Comparison of ENCODE assay signal across 9 cellular contexts in genomic region chr12:66188584-66189475, GRCh38. TPM values are rescaled to one million over a fixed set of nuclear protein-coding genes. Genes with fewer than 3 reads are reported as not detected.
A peak's percentile ranks its signal among the peaks of the same experiment; 100 is the strongest.
DNase-seq lines count a peak whose midpoint lies in the region; ATAC-seq and TF ChIP-seq lines count a peak whose summit lies in the region.
"Had no signal": no experiment of that assay in that cellular context is flagged by ENCODE, and none has a peak within 500 bp of the region (broad histone marks: within the 10 kb centered on the region; RNA-seq: fewer than 3 reads in every experiment).

IRAK3 (plus strand) TSS chr12:66189214; CDS start chr12:66189300, 86 bp downstream.

- peaks cover 17% of the 10 kb centered on the region in 2 donors for H3K36me3 Mint-ChIP-seq in activated naive CD4-positive, alpha-beta T cell treated with anti-CD3 and anti-CD28 coated beads, Interleukin-2, amount 50 U/mL, for 72 hours

- H3K36me3 ChIP-seq in heart left ventricle, result no peaks in the 10 kb centered on the region

- H3K4me1 ChIP-seq in heart left ventricle, result peaks cover 0 to 52% (median 7%) of the 10 kb centered on the region in 12 donors

- H3K9me3 Mint-ChIP-seq in activated naive CD4-positive, alpha-beta T cell treated with anti-CD3 and anti-CD28 coated beads, Interleukin-2, amount 50 U/mL, for 72 hours, result peaks cover 0 to 6% of the 10 kb centered on the region in 2 donors

- H3K9me3 ChIP-seq in heart left ventricle, result no peaks in the 10 kb centered on the region

- H3K27ac Mint-ChIP-seq in activated naive CD4-positive, alpha-beta T cell treated with anti-CD3 and anti-CD28 coated beads, Interleukin-2, amount 50 U/mL, for 72 hours, result no peak within 1 kb of the TSS

- peak within 1 kb of the TSS; percentile 40 to 75 (median 65) for H3K4me3 ChIP-seq in heart left ventricle

- peak; percentile 27 to 87 for TF ChIP-seq POLR2A in heart left ventricle (IDR thresholded peaks at IDR 0.05)

- peaks cover 0 to 11% (median 0%) of the 10 kb centered on the region in 9 donors for H3K27me3 ChIP-seq in heart left ventricle

- DNase-seq in NCI-H345 (lab: John Stamatoyannopoulos, UW) (peak; percentile 37), NCI-H345 treated with DMSO at 0.1 percent for 48 hours (lab: John Stamatoyannopoulos, UW; ENCODE audit: unreplicated experiment) (no peak), NCI-H510A (lab: John Stamatoyannopoulos, UW) (peak; percentile 58), heart left ventricle (peak; percentile 84 to 93 (median 90)), posterior cingulate gyrus (peak in 7 of 10 donors; percentile 15 to 89 (median 43)), NAMALWA (ENCODE audit: low spot score) (no peak)
- DNase-seq in activated naive CD4-positive, alpha-beta T cell treated with anti-CD3 and anti-CD28 coated beads, Interleukin-2, amount 50 U/mL, for 72 hours (ENCODE audit: low spot score in 2 of 2), result peak in 1 of 2 donors; percentile 26

- TF ChIP-seq CTCF in heart left ventricle (IDR thresholded peaks at IDR 0.05), result no peak

- peak; percentile 60 for ATAC-seq in HG02610 (IDR thresholded peaks at IDR 0.05; ENCODE audit: unreplicated experiment)
- ATAC-seq in activated naive CD4-positive, alpha-beta T cell treated with anti-CD3 and anti-CD28 coated beads, Interleukin-2, amount 50 U/mL, for 72 hours, result peak; percentile 84 to 88
- peak; percentile 94 to 98 (median 98) for ATAC-seq in heart left ventricle

- H3K27ac ChIP-seq in heart left ventricle, result peak within 1 kb of the TSS; percentile 82 to 96 (median 91)
- H3K27ac ChIP-seq: epithelial cell of prostate had no signal

- intact Hi-C loops in heart left ventricle (cut with DNase I), result loop anchor here in 3 of 10 donors (1.0 to 2.0 kb wide), 3 partner anchors 18 to 20 kb away; partner anchors contain the start of gene TMBIM4 (in 2 of the 3)
- intact Hi-C loops in posterior cingulate gyrus (cut with DNase I), result no loop called here

- 17 to 48% (median 28%) methylated on average over 29 to 78 of the region's 78 CpGs for WGBS in heart left ventricle, 4 donors

RNA-seq across cellular contexts. Expression of gene IRAK3, which starts in this region (rescaled TPM):
- total RNA-seq in activated naive CD4-positive, alpha-beta T cell treated with anti-CD3 and anti-CD28 coated beads, Interleukin-2, amount 50 U/mL, for 72 hours, result 1 to 10 TPM in 1 of 2 donors, under 1 TPM in 1; 0.66 to 1.0 TPM
- total RNA-seq in heart left ventricle, result 10 to 100 TPM in 1 of 9 donors, 1 to 10 TPM in 8; 3.0 to 11.4 (median 5.7) TPM
- 1 to 10 TPM; 2.2 to 3.6 TPM for polyA plus RNA-seq in heart left ventricle

Comparison
In these comparisons a context has a peak if more than half of its experiments do, and no peak if none do; other contexts are left out.
1. DNase-seq: peak in NCI-H345 (single experiment), NCI-H510A (single experiment), heart left ventricle (5 of 5) and posterior cingulate gyrus (7 of 10); none in NCI-H345 treated with DMSO at 0.1 percent for 48 hours (single experiment) and NAMALWA (single experiment).
2. Peak in every context shown above with its lines, with median percentiles within 50 percentile points of each other: ATAC-seq.